ENCODE assay signal across 1 cellular context in the genomic region with DNA sequence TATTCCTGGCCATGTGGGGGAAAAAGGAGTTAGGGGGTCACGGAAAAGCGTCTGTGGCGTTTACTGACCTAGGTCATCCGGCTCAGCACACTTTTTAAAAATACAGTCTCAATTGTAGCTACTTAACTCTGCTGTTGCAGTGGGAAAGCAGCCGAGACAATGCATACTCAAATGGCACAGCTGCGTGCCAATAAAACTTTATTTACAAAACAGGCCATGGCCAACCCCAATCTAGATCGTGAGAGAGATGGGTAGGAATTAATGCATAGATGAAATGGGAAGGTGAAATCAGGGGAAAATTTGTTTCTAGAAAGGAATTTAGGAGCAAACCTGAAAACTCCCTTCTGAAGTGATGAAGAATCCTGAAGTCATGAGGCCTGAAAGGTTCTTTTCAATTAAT.
TF ChIP-seq lines count a peak whose summit lies in the region.

No MANE protein-coding gene starts in this region.

TF ChIP-seq in GM12878, 131 proteins besides CTCF, POLR2A, EP300 and RAD21:
- TF ChIP-seq, protein P1, sequence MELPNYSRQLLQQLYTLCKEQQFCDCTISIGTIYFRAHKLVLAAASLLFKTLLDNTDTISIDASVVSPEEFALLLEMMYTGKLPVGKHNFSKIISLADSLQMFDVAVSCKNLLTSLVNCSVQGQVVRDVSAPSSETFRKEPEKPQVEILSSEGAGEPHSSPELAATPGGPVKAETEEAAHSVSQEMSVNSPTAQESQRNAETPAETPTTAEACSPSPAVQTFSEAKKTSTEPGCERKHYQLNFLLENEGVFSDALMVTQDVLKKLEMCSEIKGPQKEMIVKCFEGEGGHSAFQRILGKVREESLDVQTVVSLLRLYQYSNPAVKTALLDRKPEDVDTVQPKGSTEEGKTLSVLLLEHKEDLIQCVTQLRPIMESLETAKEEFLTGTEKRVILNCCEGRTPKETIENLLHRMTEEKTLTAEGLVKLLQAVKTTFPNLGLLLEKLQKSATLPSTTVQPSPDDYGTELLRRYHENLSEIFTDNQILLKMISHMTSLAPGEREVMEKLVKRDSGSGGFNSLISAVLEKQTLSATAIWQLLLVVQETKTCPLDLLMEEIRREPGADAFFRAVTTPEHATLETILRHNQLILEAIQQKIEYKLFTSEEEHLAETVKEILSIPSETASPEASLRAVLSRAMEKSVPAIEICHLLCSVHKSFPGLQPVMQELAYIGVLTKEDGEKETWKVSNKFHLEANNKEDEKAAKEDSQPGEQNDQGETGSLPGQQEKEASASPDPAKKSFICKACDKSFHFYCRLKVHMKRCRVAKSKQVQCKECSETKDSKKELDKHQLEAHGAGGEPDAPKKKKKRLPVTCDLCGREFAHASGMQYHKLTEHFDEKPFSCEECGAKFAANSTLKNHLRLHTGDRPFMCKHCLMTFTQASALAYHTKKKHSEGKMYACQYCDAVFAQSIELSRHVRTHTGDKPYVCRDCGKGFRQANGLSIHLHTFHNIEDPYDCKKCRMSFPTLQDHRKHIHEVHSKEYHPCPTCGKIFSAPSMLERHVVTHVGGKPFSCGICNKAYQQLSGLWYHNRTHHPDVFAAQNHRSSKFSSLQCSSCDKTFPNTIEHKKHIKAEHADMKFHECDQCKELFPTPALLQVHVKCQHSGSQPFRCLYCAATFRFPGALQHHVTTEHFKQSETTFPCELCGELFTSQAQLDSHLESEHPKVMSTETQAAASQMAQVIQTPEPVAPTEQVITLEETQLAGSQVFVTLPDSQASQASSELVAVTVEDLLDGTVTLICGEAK (IDR thresholded peaks at IDR 0.05; ENCODE audit: borderline replicate concordance), result peak; percentile 71
- no peak for TF ChIP-seq EED (IDR thresholded peaks at IDR 0.05; ENCODE audit: low read depth)
